Comparison of ENCODE assay signal across 1 cellular context in the genomic region with DNA sequence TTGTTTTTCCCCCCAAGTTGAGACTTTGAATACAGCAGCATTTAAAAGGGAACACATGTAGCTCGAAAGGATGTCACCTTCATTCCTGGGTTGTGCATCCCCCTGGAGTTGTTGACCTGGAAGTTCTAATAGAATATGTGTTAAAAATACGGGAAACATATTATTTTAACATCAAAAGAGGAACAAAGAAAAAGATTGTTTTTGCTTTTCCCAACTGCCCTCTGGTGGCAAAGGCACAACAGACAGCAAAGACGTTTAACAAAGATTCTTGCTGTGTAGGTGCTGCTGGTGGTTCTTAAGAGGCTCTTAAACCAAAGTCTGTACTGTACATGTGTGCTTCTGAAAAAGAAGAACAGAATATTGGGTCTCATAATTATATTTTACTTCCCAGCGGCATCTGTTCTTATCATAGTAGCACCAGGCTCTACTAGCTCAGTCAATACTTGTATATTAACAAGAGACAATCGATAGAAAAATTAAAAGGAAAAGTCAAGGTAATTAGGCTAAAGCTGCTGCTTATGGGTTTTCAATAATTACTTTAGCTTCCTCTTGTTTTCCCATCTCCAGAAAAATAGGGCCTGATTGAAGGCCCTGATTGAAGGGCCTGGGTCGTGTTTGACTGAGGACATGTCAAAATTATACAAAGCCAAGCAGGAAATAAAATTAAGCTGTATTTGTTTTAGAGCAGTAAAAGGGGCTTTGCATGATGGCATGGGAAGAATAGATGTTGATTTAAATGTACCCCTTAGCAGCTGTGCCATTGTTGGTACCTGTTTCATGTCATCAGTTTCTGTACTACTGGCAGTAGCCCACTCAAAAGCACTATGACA.
A peak's percentile ranks its signal among the peaks of the same experiment; 100 is the strongest.
TF ChIP-seq lines count a peak whose summit lies in the region.

No MANE protein-coding gene starts in this region.

TF ChIP-seq in SK-N-SH, 30 proteins besides CTCF, POLR2A, EP300 and RAD21 (continued from another document):
- TF ChIP-seq, protein P1, sequence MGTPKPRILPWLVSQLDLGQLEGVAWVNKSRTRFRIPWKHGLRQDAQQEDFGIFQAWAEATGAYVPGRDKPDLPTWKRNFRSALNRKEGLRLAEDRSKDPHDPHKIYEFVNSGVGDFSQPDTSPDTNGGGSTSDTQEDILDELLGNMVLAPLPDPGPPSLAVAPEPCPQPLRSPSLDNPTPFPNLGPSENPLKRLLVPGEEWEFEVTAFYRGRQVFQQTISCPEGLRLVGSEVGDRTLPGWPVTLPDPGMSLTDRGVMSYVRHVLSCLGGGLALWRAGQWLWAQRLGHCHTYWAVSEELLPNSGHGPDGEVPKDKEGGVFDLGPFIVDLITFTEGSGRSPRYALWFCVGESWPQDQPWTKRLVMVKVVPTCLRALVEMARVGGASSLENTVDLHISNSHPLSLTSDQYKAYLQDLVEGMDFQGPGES (IDR thresholded peaks at IDR 0.05; ENCODE audit: low read depth, low read length) = no peak
- TF ChIP-seq, protein P2, sequence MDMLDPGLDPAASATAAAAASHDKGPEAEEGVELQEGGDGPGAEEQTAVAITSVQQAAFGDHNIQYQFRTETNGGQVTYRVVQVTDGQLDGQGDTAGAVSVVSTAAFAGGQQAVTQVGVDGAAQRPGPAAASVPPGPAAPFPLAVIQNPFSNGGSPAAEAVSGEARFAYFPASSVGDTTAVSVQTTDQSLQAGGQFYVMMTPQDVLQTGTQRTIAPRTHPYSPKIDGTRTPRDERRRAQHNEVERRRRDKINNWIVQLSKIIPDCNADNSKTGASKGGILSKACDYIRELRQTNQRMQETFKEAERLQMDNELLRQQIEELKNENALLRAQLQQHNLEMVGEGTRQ (IDR thresholded peaks at IDR 0.05; ENCODE audit: borderline replicate concordance, low read depth, low read length) = no peak
- TF ChIP-seq ELF1 (IDR thresholded peaks at IDR 0.05) = no peak
- TF ChIP-seq NFIC (IDR thresholded peaks at IDR 0.05; ENCODE audit: borderline replicate concordance) = no peak
- no peak for TF ChIP-seq JUND (IDR thresholded peaks at IDR 0.05)
- no peak for TF ChIP-seq FOXM1 (IDR thresholded peaks at IDR 0.05; ENCODE audit: low read depth)
- TF ChIP-seq, protein P3, sequence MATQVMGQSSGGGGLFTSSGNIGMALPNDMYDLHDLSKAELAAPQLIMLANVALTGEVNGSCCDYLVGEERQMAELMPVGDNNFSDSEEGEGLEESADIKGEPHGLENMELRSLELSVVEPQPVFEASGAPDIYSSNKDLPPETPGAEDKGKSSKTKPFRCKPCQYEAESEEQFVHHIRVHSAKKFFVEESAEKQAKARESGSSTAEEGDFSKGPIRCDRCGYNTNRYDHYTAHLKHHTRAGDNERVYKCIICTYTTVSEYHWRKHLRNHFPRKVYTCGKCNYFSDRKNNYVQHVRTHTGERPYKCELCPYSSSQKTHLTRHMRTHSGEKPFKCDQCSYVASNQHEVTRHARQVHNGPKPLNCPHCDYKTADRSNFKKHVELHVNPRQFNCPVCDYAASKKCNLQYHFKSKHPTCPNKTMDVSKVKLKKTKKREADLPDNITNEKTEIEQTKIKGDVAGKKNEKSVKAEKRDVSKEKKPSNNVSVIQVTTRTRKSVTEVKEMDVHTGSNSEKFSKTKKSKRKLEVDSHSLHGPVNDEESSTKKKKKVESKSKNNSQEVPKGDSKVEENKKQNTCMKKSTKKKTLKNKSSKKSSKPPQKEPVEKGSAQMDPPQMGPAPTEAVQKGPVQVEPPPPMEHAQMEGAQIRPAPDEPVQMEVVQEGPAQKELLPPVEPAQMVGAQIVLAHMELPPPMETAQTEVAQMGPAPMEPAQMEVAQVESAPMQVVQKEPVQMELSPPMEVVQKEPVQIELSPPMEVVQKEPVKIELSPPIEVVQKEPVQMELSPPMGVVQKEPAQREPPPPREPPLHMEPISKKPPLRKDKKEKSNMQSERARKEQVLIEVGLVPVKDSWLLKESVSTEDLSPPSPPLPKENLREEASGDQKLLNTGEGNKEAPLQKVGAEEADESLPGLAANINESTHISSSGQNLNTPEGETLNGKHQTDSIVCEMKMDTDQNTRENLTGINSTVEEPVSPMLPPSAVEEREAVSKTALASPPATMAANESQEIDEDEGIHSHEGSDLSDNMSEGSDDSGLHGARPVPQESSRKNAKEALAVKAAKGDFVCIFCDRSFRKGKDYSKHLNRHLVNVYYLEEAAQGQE (IDR thresholded peaks at IDR 0.05; ENCODE audit: low read depth, low read length) = no peak
- TF ChIP-seq RFX5 (IDR thresholded peaks at IDR 0.05; ENCODE audit: low read length) = peak; percentile 8; the same call in 1 of the 2 replicates
- no peak for TF ChIP-seq TAF1 (IDR thresholded peaks at IDR 0.05; ENCODE audit: borderline replicate concordance, low read depth, low read length)
- TF ChIP-seq POLR2AphosphoS5 (IDR thresholded peaks at IDR 0.05; ENCODE audit: low read depth, low read length) = no peak; the same call in 1 of the 2 replicates
- no peak; the same call in 1 of the 2 replicates for TF ChIP-seq TCF12 (IDR thresholded peaks at IDR 0.05)
- TF ChIP-seq EZH2phosphoT487 (IDR thresholded peaks at IDR 0.05; ENCODE audit: borderline replicate concordance, low read depth) = no peak
- TF ChIP-seq FOXJ3 (CRISPR knock-in tag; IDR thresholded peaks at IDR 0.05) = peak; percentile 89; the same call in 1 of the 2 replicates
- TF ChIP-seq TEAD4 (IDR thresholded peaks at IDR 0.05; ENCODE audit: borderline replicate concordance, insufficient read depth) = peak; percentile 71
- no peak for TF ChIP-seq FOSL2 (IDR thresholded peaks at IDR 0.05; ENCODE audit: borderline replicate concordance, low read depth)
- TF ChIP-seq NRF1 (IDR thresholded peaks at IDR 0.05; ENCODE audit: low read depth, low read length) = no peak
- peak; percentile 74 for TF ChIP-seq RCOR1 (IDR thresholded peaks at IDR 0.05; ENCODE audit: low read length)
- no peak for TF ChIP-seq GABPA (IDR thresholded peaks at IDR 0.05; ENCODE audit: low read depth)
- TF ChIP-seq, protein P4, sequence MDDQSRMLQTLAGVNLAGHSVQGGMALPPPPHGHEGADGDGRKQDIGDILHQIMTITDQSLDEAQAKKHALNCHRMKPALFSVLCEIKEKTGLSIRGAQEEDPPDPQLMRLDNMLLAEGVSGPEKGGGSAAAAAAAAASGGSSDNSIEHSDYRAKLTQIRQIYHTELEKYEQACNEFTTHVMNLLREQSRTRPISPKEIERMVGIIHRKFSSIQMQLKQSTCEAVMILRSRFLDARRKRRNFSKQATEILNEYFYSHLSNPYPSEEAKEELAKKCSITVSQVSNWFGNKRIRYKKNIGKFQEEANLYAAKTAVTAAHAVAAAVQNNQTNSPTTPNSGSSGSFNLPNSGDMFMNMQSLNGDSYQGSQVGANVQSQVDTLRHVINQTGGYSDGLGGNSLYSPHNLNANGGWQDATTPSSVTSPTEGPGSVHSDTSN (IDR thresholded peaks at IDR 0.05) = peak; percentile 1; the same call in 1 of the 2 replicates
- no peak for TF ChIP-seq RXRA (IDR thresholded peaks at IDR 0.05; ENCODE audit: borderline replicate concordance, low read depth)
- peak; percentile 80 for TF ChIP-seq GATA2 (CRISPR knock-in tag; IDR thresholded peaks at IDR 0.05)
- TF ChIP-seq SMC3 (IDR thresholded peaks at IDR 0.05; ENCODE audit: low read depth, low read length) = peak; percentile 89
- TF ChIP-seq CHD2 (IDR thresholded peaks at IDR 0.05; ENCODE audit: low read length, partially characterized antibody) = peak; percentile 37
